ENCODE assay signal across 1 cellular context in genomic region chr2:20635698-20636584, GRCh38.
A peak's percentile ranks its signal among the peaks of the same experiment; 100 is the strongest.
TF ChIP-seq lines count a peak whose summit lies in the region.

No MANE protein-coding gene starts in this region.

TF ChIP-seq in HepG2, 621 proteins besides CTCF, POLR2A, EP300 and RAD21 (continued from another document and continues in another):
- TF ChIP-seq ZXDC (CRISPR knock-in tag; IDR thresholded peaks at IDR 0.05) (0 out of 2 replicates have a peak, but pooled peaks have one; percentile 79), ZNF737 (CRISPR knock-in tag; IDR thresholded peaks at IDR 0.05; ENCODE audit: borderline replicate concordance) (no peak; the same call in 1 of the 2 replicates), ZNF382 (CRISPR knock-in tag; IDR thresholded peaks at IDR 0.05; ENCODE audit: borderline replicate concordance) (no peak), GPBP1L1 (CRISPR knock-in tag; IDR thresholded peaks at IDR 0.05) (no peak), ZNF792 (CRISPR knock-in tag; IDR thresholded peaks at IDR 0.05) (no peak), ZNF557 (CRISPR knock-in tag; IDR thresholded peaks at IDR 0.05) (no peak; the same call in 1 of the 2 replicates), CSRNP1 (CRISPR knock-in tag; IDR thresholded peaks at IDR 0.05) (no peak), THAP8 (CRISPR knock-in tag; IDR thresholded peaks at IDR 0.05; ENCODE audit: borderline replicate concordance) (no peak), RFXANK (CRISPR knock-in tag; IDR thresholded peaks at IDR 0.05) (no peak; the same call in 1 of the 2 replicates), DBP (CRISPR knock-in tag; IDR thresholded peaks at IDR 0.05; ENCODE audit: not compliant biosample characterization) (no peak), BORCS8-MEF2B (CRISPR knock-in tag; IDR thresholded peaks at IDR 0.05) (peak; percentile 77; the same call in 1 of the 2 replicates), ZNF280D (CRISPR knock-in tag; IDR thresholded peaks at IDR 0.05) (0 out of 2 replicates have a peak, but pooled peaks have one; percentile 60), ZMAT5 (CRISPR knock-in tag; IDR thresholded peaks at IDR 0.05; ENCODE audit: borderline replicate concordance, low read depth) (no peak), CENPX (CRISPR knock-in tag; IDR thresholded peaks at IDR 0.05) (no peak), SAP130 (CRISPR knock-in tag; IDR thresholded peaks at IDR 0.05; ENCODE audit: low read depth) (peak; percentile 63), IRF1 (CRISPR knock-in tag; IDR thresholded peaks at IDR 0.05; ENCODE audit: low read depth) (no peak), TP53 (CRISPR knock-in tag; conservative IDR thresholded peaks at IDR 0.05) (no peak), RELA (CRISPR knock-in tag; IDR thresholded peaks at IDR 0.05) (peak; percentile 76; the same call in 1 of the 2 replicates), ZNF672 (CRISPR knock-in tag; IDR thresholded peaks at IDR 0.05) (no peak), BATF2 (CRISPR knock-in tag; IDR thresholded peaks at IDR 0.05) (no peak), ZBTB42 (CRISPR knock-in tag; IDR thresholded peaks at IDR 0.05) (no peak), SCMH1 (CRISPR knock-in tag; IDR thresholded peaks at IDR 0.05; ENCODE audit: borderline replicate concordance) (no peak), IRX3 (CRISPR knock-in tag; IDR thresholded peaks at IDR 0.05; ENCODE audit: borderline replicate concordance, low read depth) (no peak), LRRFIP1 (CRISPR knock-in tag; conservative IDR thresholded peaks at IDR 0.05) (no peak; the same call in 1 of the 2 replicates), NFE2L1 (CRISPR knock-in tag; IDR thresholded peaks at IDR 0.05; ENCODE audit: borderline replicate concordance) (no peak), RCOR2 (CRISPR knock-in tag; IDR thresholded peaks at IDR 0.05) (peak; percentile 58; the same call in 1 of the 2 replicates), JUN (CRISPR knock-in tag; IDR thresholded peaks at IDR 0.05) (no peak), HDAC6 (IDR thresholded peaks at IDR 0.05; ENCODE audit: low read depth, low read length) (no peak), ZNF569 (CRISPR knock-in tag; IDR thresholded peaks at IDR 0.05; ENCODE audit: borderline replicate concordance) (no peak), ZNF274 (CRISPR knock-in tag; IDR thresholded peaks at IDR 0.05) (peak; percentile 47; the same call in 1 of the 2 replicates), IKZF1 (IDR thresholded peaks at IDR 0.05) (no peak), ATAD3A (CRISPR knock-in tag; IDR thresholded peaks at IDR 0.05) (no peak), CEBPG (CRISPR knock-in tag; IDR thresholded peaks at IDR 0.05) (peak; percentile 70), ZSCAN30 (CRISPR knock-in tag; IDR thresholded peaks at IDR 0.05) (0 out of 2 replicates have a peak, but pooled peaks have one; percentile 29), PHF8 (CRISPR knock-in tag; IDR thresholded peaks at IDR 0.05) (peak; percentile 50; the same call in 1 of the 2 replicates), ZNF780A (CRISPR knock-in tag; IDR thresholded peaks at IDR 0.05) (no peak), ZUFSP (CRISPR knock-in tag; IDR thresholded peaks at IDR 0.05; ENCODE audit: borderline replicate concordance) (no peak), ZNF788 (CRISPR knock-in tag; IDR thresholded peaks at IDR 0.05; ENCODE audit: borderline replicate concordance) (peak; percentile 84; the same call in 1 of the 2 replicates), CAMTA2 (CRISPR knock-in tag; IDR thresholded peaks at IDR 0.05; ENCODE audit: borderline replicate concordance) (0 out of 2 replicates have a peak, but pooled peaks have one; percentile 78), MBNL3 (CRISPR knock-in tag; conservative IDR thresholded peaks at IDR 0.05) (no peak), MATR3 (CRISPR knock-in tag; IDR thresholded peaks at IDR 0.05) (no peak), TOE1 (CRISPR knock-in tag; IDR thresholded peaks at IDR 0.05) (peak; percentile 54; the same call in 1 of the 2 replicates), ZNF468 (CRISPR knock-in tag; IDR thresholded peaks at IDR 0.05) (no peak), E2F2 (CRISPR knock-in tag; IDR thresholded peaks at IDR 0.05; ENCODE audit: borderline replicate concordance) (no peak), ZFP1 (CRISPR knock-in tag; IDR thresholded peaks at IDR 0.05) (no peak), ZNF660 (CRISPR knock-in tag; IDR thresholded peaks at IDR 0.05; ENCODE audit: borderline replicate concordance, low read depth) (peak; percentile 75; the same call in 1 of the 2 replicates)
